ENCODE assay signal across 2 cellular contexts in genomic region chr1:54996869-54997710, GRCh38.
TF ChIP-seq lines count a peak whose summit lies in the region.

No MANE protein-coding gene starts in this region.

TF ChIP-seq in SK-N-SH, 30 proteins besides CTCF, POLR2A, EP300 and RAD21 (continued from another document):
- TF ChIP-seq, protein P1, sequence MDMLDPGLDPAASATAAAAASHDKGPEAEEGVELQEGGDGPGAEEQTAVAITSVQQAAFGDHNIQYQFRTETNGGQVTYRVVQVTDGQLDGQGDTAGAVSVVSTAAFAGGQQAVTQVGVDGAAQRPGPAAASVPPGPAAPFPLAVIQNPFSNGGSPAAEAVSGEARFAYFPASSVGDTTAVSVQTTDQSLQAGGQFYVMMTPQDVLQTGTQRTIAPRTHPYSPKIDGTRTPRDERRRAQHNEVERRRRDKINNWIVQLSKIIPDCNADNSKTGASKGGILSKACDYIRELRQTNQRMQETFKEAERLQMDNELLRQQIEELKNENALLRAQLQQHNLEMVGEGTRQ (IDR thresholded peaks at IDR 0.05; ENCODE audit: borderline replicate concordance, low read depth, low read length): no peak
- TF ChIP-seq RCOR1 (IDR thresholded peaks at IDR 0.05; ENCODE audit: low read length) (no peak), RFX5 (IDR thresholded peaks at IDR 0.05; ENCODE audit: low read length) (no peak), GATA2 (CRISPR knock-in tag; IDR thresholded peaks at IDR 0.05) (no peak), POLR2AphosphoS5 (IDR thresholded peaks at IDR 0.05; ENCODE audit: low read depth, low read length) (no peak), TCF12 (IDR thresholded peaks at IDR 0.05) (no peak), YY1 (IDR thresholded peaks at IDR 0.05; ENCODE audit: low read depth) (no peak), NRF1 (IDR thresholded peaks at IDR 0.05; ENCODE audit: low read depth, low read length) (no peak), RXRA (IDR thresholded peaks at IDR 0.05; ENCODE audit: borderline replicate concordance, low read depth) (no peak), SMC3 (IDR thresholded peaks at IDR 0.05; ENCODE audit: low read depth, low read length) (no peak)
- TF ChIP-seq, protein P2, sequence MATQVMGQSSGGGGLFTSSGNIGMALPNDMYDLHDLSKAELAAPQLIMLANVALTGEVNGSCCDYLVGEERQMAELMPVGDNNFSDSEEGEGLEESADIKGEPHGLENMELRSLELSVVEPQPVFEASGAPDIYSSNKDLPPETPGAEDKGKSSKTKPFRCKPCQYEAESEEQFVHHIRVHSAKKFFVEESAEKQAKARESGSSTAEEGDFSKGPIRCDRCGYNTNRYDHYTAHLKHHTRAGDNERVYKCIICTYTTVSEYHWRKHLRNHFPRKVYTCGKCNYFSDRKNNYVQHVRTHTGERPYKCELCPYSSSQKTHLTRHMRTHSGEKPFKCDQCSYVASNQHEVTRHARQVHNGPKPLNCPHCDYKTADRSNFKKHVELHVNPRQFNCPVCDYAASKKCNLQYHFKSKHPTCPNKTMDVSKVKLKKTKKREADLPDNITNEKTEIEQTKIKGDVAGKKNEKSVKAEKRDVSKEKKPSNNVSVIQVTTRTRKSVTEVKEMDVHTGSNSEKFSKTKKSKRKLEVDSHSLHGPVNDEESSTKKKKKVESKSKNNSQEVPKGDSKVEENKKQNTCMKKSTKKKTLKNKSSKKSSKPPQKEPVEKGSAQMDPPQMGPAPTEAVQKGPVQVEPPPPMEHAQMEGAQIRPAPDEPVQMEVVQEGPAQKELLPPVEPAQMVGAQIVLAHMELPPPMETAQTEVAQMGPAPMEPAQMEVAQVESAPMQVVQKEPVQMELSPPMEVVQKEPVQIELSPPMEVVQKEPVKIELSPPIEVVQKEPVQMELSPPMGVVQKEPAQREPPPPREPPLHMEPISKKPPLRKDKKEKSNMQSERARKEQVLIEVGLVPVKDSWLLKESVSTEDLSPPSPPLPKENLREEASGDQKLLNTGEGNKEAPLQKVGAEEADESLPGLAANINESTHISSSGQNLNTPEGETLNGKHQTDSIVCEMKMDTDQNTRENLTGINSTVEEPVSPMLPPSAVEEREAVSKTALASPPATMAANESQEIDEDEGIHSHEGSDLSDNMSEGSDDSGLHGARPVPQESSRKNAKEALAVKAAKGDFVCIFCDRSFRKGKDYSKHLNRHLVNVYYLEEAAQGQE (IDR thresholded peaks at IDR 0.05; ENCODE audit: low read depth, low read length): no peak

TF ChIP-seq in SK-N-SH treated with all-trans-retinoic acid at 6 μM for 48 hours, 23 proteins besides CTCF, POLR2A, EP300 and RAD21 (continued from another document):
- no peak for TF ChIP-seq ZNF70 (CRISPR knock-in tag; IDR thresholded peaks at IDR 0.05)
- no peak for TF ChIP-seq ZFP30 (CRISPR knock-in tag; IDR thresholded peaks at IDR 0.05)
- TF ChIP-seq CSRNP3 (CRISPR knock-in tag; IDR thresholded peaks at IDR 0.05): no peak
- no peak for TF ChIP-seq TOX (CRISPR knock-in tag; IDR thresholded peaks at IDR 0.05; ENCODE audit: borderline replicate concordance)
- TF ChIP-seq ZNF8 (CRISPR knock-in tag; IDR thresholded peaks at IDR 0.05): no peak
- no peak for TF ChIP-seq ZNF565 (CRISPR knock-in tag; conservative IDR thresholded peaks at IDR 0.05; ENCODE audit: low read depth)
- TF ChIP-seq TCF4 (CRISPR knock-in tag; IDR thresholded peaks at IDR 0.05; ENCODE audit: borderline replicate concordance): no peak
- TF ChIP-seq OSR1 (CRISPR knock-in tag; IDR thresholded peaks at IDR 0.05): no peak
- no peak for TF ChIP-seq PPARA (CRISPR knock-in tag; IDR thresholded peaks at IDR 0.05; ENCODE audit: borderline replicate concordance)
- no peak for TF ChIP-seq PATZ1 (CRISPR knock-in tag; IDR thresholded peaks at IDR 0.05; ENCODE audit: borderline replicate concordance)
- TF ChIP-seq, protein P3, sequence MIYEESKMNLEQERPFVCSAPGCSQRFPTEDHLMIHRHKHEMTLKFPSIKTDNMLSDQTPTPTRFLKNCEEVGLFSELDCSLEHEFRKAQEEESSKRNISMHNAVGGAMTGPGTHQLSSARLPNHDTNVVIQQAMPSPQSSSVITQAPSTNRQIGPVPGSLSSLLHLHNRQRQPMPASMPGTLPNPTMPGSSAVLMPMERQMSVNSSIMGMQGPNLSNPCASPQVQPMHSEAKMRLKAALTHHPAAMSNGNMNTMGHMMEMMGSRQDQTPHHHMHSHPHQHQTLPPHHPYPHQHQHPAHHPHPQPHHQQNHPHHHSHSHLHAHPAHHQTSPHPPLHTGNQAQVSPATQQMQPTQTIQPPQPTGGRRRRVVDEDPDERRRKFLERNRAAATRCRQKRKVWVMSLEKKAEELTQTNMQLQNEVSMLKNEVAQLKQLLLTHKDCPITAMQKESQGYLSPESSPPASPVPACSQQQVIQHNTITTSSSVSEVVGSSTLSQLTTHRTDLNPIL (CRISPR knock-in tag; IDR thresholded peaks at IDR 0.05; ENCODE audit: low read depth): no peak
- no peak for TF ChIP-seq SNAI2 (CRISPR knock-in tag; IDR thresholded peaks at IDR 0.05)
- TF ChIP-seq RARB (CRISPR knock-in tag; IDR thresholded peaks at IDR 0.05): no peak
- no peak for TF ChIP-seq ESRRG (CRISPR knock-in tag; IDR thresholded peaks at IDR 0.05)
- no peak for TF ChIP-seq CSDC2 (CRISPR knock-in tag; IDR thresholded peaks at IDR 0.05)
- TF ChIP-seq ZC3H10 (CRISPR knock-in tag; IDR thresholded peaks at IDR 0.05): no peak
- no peak for TF ChIP-seq ISL1 (CRISPR knock-in tag; IDR thresholded peaks at IDR 0.05)
